15 cellular contexts compared by ENCODE assay signal in the genomic region with DNA sequence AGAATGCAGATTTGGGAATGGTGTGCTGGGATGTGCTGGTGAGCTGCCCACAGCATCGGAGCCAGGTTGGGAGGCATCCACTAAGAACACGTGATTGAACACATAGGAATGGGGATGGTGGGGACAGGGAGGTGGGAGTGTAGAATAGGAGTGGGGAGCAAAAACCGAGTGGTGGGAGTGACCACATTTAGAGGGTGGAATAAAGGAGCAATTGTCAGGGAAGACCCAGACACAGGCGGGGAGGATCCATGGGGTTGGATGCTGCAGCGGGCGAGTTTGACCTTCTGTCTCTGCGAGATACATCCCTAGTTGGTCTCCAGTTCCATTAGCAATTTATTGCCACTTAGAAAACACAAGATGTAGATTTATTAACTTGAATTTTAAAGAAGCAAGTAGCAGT. TPM values are rescaled to one million over a fixed set of nuclear protein-coding genes. Genes with fewer than 3 reads are reported as not detected.
DNase-seq lines count a peak whose midpoint lies in the region; ATAC-seq and TF ChIP-seq lines count a peak whose summit lies in the region.
"Had no signal": no experiment of that assay in that cellular context is flagged by ENCODE, and none has a peak within 500 bp of the region (broad histone marks: within the 10 kb centered on the region; RNA-seq: fewer than 3 reads in every experiment).

No MANE protein-coding gene starts in this region.

- TF ChIP-seq CTCF in MCF 10A (IDR thresholded peaks at IDR 0.05; ENCODE audit: unreplicated experiment) (no peak), breast epithelium (IDR thresholded peaks at IDR 0.05) (no peak), endodermal cell (conservative IDR thresholded peaks at IDR 0.05) (no peak), type B pancreatic cell (conservative IDR thresholded peaks at IDR 0.05) (no peak)
- no peak for TF ChIP-seq CTCF in activated CD8-positive, alpha-beta T cell treated with anti-CD3 and anti-CD28 coated beads for 36 hours (IDR thresholded peaks at IDR 0.05)

- no peak for ATAC-seq in activated CD8-positive, alpha-beta T cell treated with anti-CD3 and anti-CD28 coated beads for 36 hours
- ATAC-seq: left cardiac atrium had no signal

- no peak overlapping the region for H3K27ac ChIP-seq in breast epithelium
- H3K27ac ChIP-seq in endodermal cell (ENCODE audit: low read depth, low read length) = no peak overlapping the region
- H3K27ac ChIP-seq: brain microvascular endothelial cell, prostate gland had no signal

- H3K4me1 Mint-ChIP-seq in MCF 10A (ENCODE audit: insufficient read depth, unreplicated experiment) = peaks cover 39% of the 10 kb centered on the region
- peaks cover 64% of the 10 kb centered on the region for H3K4me1 Mint-ChIP-seq in activated CD8-positive, alpha-beta T cell treated with anti-CD3 and anti-CD28 coated beads for 36 hours (ENCODE audit: low read depth)
- peaks cover 22% of the 10 kb centered on the region for H3K4me1 Mint-ChIP-seq in endodermal cell
- peaks cover 44% of the 10 kb centered on the region for H3K4me1 Mint-ChIP-seq in type B pancreatic cell (ENCODE audit: unreplicated experiment)

- H3K9me3 Mint-ChIP-seq in MCF 10A (ENCODE audit: unreplicated experiment) = no peaks in the 10 kb centered on the region
- H3K9me3 Mint-ChIP-seq in activated CD8-positive, alpha-beta T cell treated with anti-CD3 and anti-CD28 coated beads for 36 hours = no peaks in the 10 kb centered on the region
- no peaks in the 10 kb centered on the region for H3K9me3 Mint-ChIP-seq in endodermal cell
- no peaks in the 10 kb centered on the region for H3K9me3 Mint-ChIP-seq in type B pancreatic cell

- H3K9me3 ChIP-seq in breast epithelium = no peaks in the 10 kb centered on the region
- H3K9me3 ChIP-seq in endodermal cell (ENCODE audit: control insufficient read depth, low read length) = no peaks in the 10 kb centered on the region
- H3K9me3 ChIP-seq: prostate gland had no signal

- CTCF ChIA-PET in MCF 10A (lab: Yijun Ruan, JAX) = no interaction called here
- CTCF ChIA-PET in activated CD8-positive, alpha-beta T cell treated with anti-CD3 and anti-CD28 coated beads for 36 hours (lab: Charles Lee) = interaction anchor here (1.0 kb wide), 1 partner anchor 30 kb away, joined by 4 read pairs; a partner anchor contains a TSS

- no peak overlapping the region for H3K9ac ChIP-seq in endodermal cell (ENCODE audit: extremely low read depth, low read length, poor library complexity, severe bottlenecking)

- POLR2A ChIA-PET in MCF 10A (lab: Yijun Ruan, JAX) = interaction anchor here (0.5 to 7.4 kb wide), 6 partner anchors 9 to 305 kb away, joined by 3 to 67 read pairs (median 4); a partner anchor contains a TSS
- POLR2A ChIA-PET in activated CD8-positive, alpha-beta T cell treated with anti-CD3 and anti-CD28 coated beads for 36 hours (lab: Charles Lee) = interaction anchor here (1.0 kb wide), 1 partner anchor 30 kb away, joined by 3 read pairs; a partner anchor contains a TSS

- H3K4me3 Mint-ChIP-seq in MCF 10A (ENCODE audit: unreplicated experiment) (peak overlapping the region; percentile 12), endodermal cell (no peak overlapping the region), type B pancreatic cell (peak overlapping the region; percentile 3)
- H3K4me3 Mint-ChIP-seq in activated CD8-positive, alpha-beta T cell treated with anti-CD3 and anti-CD28 coated beads for 36 hours = peak overlapping the region; percentile 28

- DNase-seq in MCF 10A (ENCODE audit: unreplicated experiment) (no peak), breast epithelium (ENCODE audit: low spot score in 2 of 2) (no peak), endodermal cell (no peak), type B pancreatic cell (ENCODE audit: extremely low spot score, unreplicated experiment) (no peak), inferior parietal cortex (ENCODE audit: extremely low spot score) (no peak), HuH-7.5 (ENCODE audit: low spot score) (no peak)
- no peak for DNase-seq in activated CD8-positive, alpha-beta T cell treated with anti-CD3 and anti-CD28 coated beads for 36 hours
- DNase-seq in NK-92 treated with Interleukin-12 subunit alpha and Interleukin-12 subunit beta, amount 100 ng/mL, for 24 hours (lab: John Stamatoyannopoulos, UW) = no peak
- DNase-seq: activated CD4-positive, CD25-positive, alpha-beta regulatory T cell treated with anti-CD3 and anti-CD28 coated beads, Interleukin-2, amount 50 U/mL, for 72 hours; brain microvascular endothelial cell; effector CD8-positive, alpha-beta T cell; left cardiac atrium; NCI-H1105 treated with DMSO at 0.1 percent for 48 hours; NCI-H2171 had no signal

- TF ChIP-seq POLR2A in breast epithelium (IDR thresholded peaks at IDR 0.05) = no peak

- BruUV-seq in MCF 10A (replicated peaks; lab: Mats Ljungman, UMichigan) = no TSS peak

- H3K36me3 Mint-ChIP-seq in MCF 10A (ENCODE audit: insufficient read depth, unreplicated experiment) (peaks cover 21% of the 10 kb centered on the region), endodermal cell (ENCODE audit: low read depth) (peaks cover 18% of the 10 kb centered on the region), type B pancreatic cell (peaks cover 24% of the 10 kb centered on the region)
- peaks cover 57% of the 10 kb centered on the region for H3K36me3 Mint-ChIP-seq in activated CD8-positive, alpha-beta T cell treated with anti-CD3 and anti-CD28 coated beads for 36 hours (ENCODE audit: low read depth)

- H3K36me3 ChIP-seq in breast epithelium (no peaks in the 10 kb centered on the region), endodermal cell (ENCODE audit: control insufficient read depth, insufficient read depth, low read length) (peaks cover 32% of the 10 kb centered on the region)
- H3K36me3 ChIP-seq: prostate gland had no signal

- H3K27me3 ChIP-seq in breast epithelium (no peaks in the 10 kb centered on the region), endodermal cell (ENCODE audit: control insufficient read depth, insufficient read depth, low read length, poor library complexity, severe bottlenecking) (no peaks in the 10 kb centered on the region)
- H3K27me3 ChIP-seq: brain microvascular endothelial cell had no signal

- WGBS in endodermal cell (ENCODE audit: insufficient coverage in 1 of 2, insufficient read length in 1 of 2), 2 experiments = 84 to 94% methylated on average over 2 to 7 of the region's 7 CpGs

- no peak overlapping the region for H3K4me3 ChIP-seq in breast epithelium
- H3K4me3 ChIP-seq in endodermal cell (ENCODE audit: low read length) = no peak overlapping the region
- H3K4me3 ChIP-seq: prostate gland had no signal

- no peaks in the 10 kb centered on the region for H3K27me3 Mint-ChIP-seq in MCF 10A (ENCODE audit: insufficient read depth, unreplicated experiment)
- no peaks in the 10 kb centered on the region for H3K27me3 Mint-ChIP-seq in activated CD8-positive, alpha-beta T cell treated with anti-CD3 and anti-CD28 coated beads for 36 hours
- H3K27me3 Mint-ChIP-seq in endodermal cell (ENCODE audit: insufficient read depth) = no peaks in the 10 kb centered on the region
- H3K27me3 Mint-ChIP-seq in type B pancreatic cell = no peaks in the 10 kb centered on the region

- intact Hi-C loops in MCF 10A (cut with micrococcal nuclease) = no loop called here
- intact Hi-C loops in breast epithelium (cut with DNase I; ENCODE audit: low total_unique reads) = no loop called here
- intact Hi-C loops in activated CD8-positive, alpha-beta T cell treated with anti-CD3 and anti-CD28 coated beads for 36 hours (cut with micrococcal nuclease) = no loop called here

- H3K27ac Mint-ChIP-seq in MCF 10A (ENCODE audit: low read depth, unreplicated experiment) = peak overlapping the region; percentile 17
- H3K27ac Mint-ChIP-seq in activated CD8-positive, alpha-beta T cell treated with anti-CD3 and anti-CD28 coated beads for 36 hours = peak overlapping the region; percentile 86
- peak overlapping the region; percentile 38 for H3K27ac Mint-ChIP-seq in endodermal cell
- peak overlapping the region; percentile 37 for H3K27ac Mint-ChIP-seq in type B pancreatic cell

- H3K4me1 ChIP-seq in breast epithelium (peaks cover 0 to 14% of the 10 kb centered on the region in 2 donors), endodermal cell (ENCODE audit: control insufficient read depth, insufficient read depth, low read length) (no peaks in the 10 kb centered on the region)

RNA-seq across cellular contexts. Expression of a gene that starts 4.7 kb away (rescaled TPM):
- total RNA-seq in MCF 10A (2022) = 109 and 126 TPM in 2 replicates
- 10 to 100 TPM; 32.6 to 47.2 (median 44.5) TPM for total RNA-seq in breast epithelium
- 100 to 1,000 TPM in 1 of 2 experiments, 10 to 100 TPM in 1; 99.8 to 100 TPM for total RNA-seq in activated CD8-positive, alpha-beta T cell treated with anti-CD3 and anti-CD28 coated beads for 36 hours
- 10 to 100 TPM; 35.1 to 39.4 TPM for total RNA-seq in endodermal cell
- 37.8 TPM for polyA plus RNA-seq in endodermal cell (2013, experiment 1 of 2)
- polyA plus RNA-seq in endodermal cell (2013, experiment 2 of 2) = 40.2 TPM
- total RNA-seq in type B pancreatic cell (ENCODE audit: low replicate concordance) = 63.5 and 69.4 TPM in 2 replicates

RNA-seq across cellular contexts. Expression of a gene that starts 30.4 kb away (rescaled TPM):
- 19.4 and 20.1 TPM in 2 replicates for total RNA-seq in MCF 10A (2022)
- 10 to 100 TPM; 18.9 to 41.6 (median 24.6) TPM for total RNA-seq in breast epithelium
- total RNA-seq in activated CD8-positive, alpha-beta T cell treated with anti-CD3 and anti-CD28 coated beads for 36 hours = 10 to 100 TPM; 21.1 to 23.3 TPM
- total RNA-seq in endodermal cell = 10 to 100 TPM; 22.2 to 23.4 TPM
- polyA plus RNA-seq in endodermal cell (2013, experiment 1 of 2) = 24.1 TPM
- polyA plus RNA-seq in endodermal cell (2013, experiment 2 of 2) = 21.3 TPM
- 23.6 and 25.1 TPM in 2 replicates for total RNA-seq in type B pancreatic cell (ENCODE audit: low replicate concordance)

RNA-seq across cellular contexts. Expression of a gene that starts 30.5 kb away (rescaled TPM):
- total RNA-seq in MCF 10A (2022) (1.4 and 1.5 TPM in 2 replicates), breast epithelium (1 to 10 TPM in 1 of 3 donors, under 1 TPM in 2; 0.33 to 2.4 (median 0.59) TPM), endodermal cell (under 1 TPM; 0.64 to 0.73 TPM), type B pancreatic cell (ENCODE audit: low replicate concordance) (0.52 and 5.6 TPM in 2 replicates)
- not detected for total RNA-seq in activated CD8-positive, alpha-beta T cell treated with anti-CD3 and anti-CD28 coated beads for 36 hours
- 0.85 TPM for polyA plus RNA-seq in endodermal cell (2013, experiment 1 of 2)
- 1.5 TPM for polyA plus RNA-seq in endodermal cell (2013, experiment 2 of 2)

Comparison
In these comparisons a context has a peak if more than half of its experiments do, and no peak if none do; other contexts are left out.
1. H3K27ac Mint-ChIP-seq: peak in every context shown above with its lines; median percentile 86 in activated CD8-positive, alpha-beta T cell treated with anti-CD3 and anti-CD28 coated beads for 36 hours; 38 in endodermal cell; 37 in type B pancreatic cell; 17 in MCF 10A.